ENCODE assay signal across 8 cellular contexts in the genomic region with DNA sequence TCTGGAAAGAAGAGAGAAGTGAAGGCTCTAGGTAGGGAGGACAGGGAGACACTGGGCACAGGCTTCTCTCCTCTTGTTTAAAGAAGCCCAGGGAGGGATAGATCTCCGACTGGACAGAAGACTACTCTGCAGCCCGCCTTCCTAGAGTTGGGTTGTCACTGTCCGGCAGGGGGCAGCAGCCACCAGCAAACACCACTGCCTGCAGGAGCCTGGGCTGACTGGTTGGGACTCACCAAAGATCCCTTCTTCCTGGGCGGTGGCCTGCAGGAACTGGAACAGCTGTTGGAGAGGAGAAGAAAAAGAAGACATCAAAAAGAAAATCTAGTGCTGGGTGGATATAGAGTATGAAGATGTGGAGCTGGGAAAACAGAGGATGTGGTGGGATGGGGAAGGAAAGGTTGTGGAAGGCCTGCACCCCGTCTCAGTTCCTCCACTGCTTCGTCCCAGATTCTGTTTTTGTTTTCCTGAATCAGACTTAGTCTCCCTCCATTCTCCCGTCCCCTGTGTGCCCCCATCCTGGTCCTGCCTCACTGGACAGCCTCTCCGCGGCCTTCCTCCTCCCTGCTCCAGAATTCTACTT. TPM values are rescaled to one million over a fixed set of nuclear protein-coding genes. Genes with fewer than 3 reads are reported as not detected.
A peak's percentile ranks its signal among the peaks of the same experiment; 100 is the strongest.
DNase-seq lines count a peak whose midpoint lies in the region; ATAC-seq and TF ChIP-seq lines count a peak whose summit lies in the region.
"Not testable (repeated sequence)": the region's sequence is repeated elsewhere in the genome, so short reads cannot be mapped to it uniquely, and the experiment has no call there.

No MANE protein-coding gene starts in this region.

- not testable (repeated sequence) for H3K4me3 ChIP-seq in fibroblast of the aortic adventitia (ENCODE audit: low read depth, low read length)

- not testable (repeated sequence) for H3K36me3 Mint-ChIP-seq in neural crest cell (ENCODE audit: low read depth)

- POLR2A ChIA-PET in GM10248 (lab: Yijun Ruan, JAX): not testable (repeated sequence)

- not testable (repeated sequence) for H3K4me1 Mint-ChIP-seq in neural crest cell

- CTCF ChIA-PET in GM10248 (lab: Yijun Ruan, JAX): interaction anchor here (1.5 to 2.3 kb wide), 3 partner anchors 11 to 316 kb away, joined by 4 to 13 read pairs (median 4); a partner anchor contains a TSS

- not testable (repeated sequence) for H3K27ac Mint-ChIP-seq in neural crest cell (ENCODE audit: unreplicated experiment)

- not testable (repeated sequence) for H3K4me3 Mint-ChIP-seq in neural crest cell

- not testable (repeated sequence) for H3K27me3 Mint-ChIP-seq in neural crest cell (ENCODE audit: low read depth)

- ATAC-seq in HG02623 (IDR thresholded peaks at IDR 0.05; ENCODE audit: unreplicated experiment) (peak; percentile 83), SK-N-SH treated with all-trans-retinoic acid at 6 μM for 48 hours (peak; percentile 99)

- DNase-seq in GM10248 (ENCODE audit: extremely low spot score) (peak; percentile 65), NCI-H1105 (lab: John Stamatoyannopoulos, UW) (peak; percentile 48), activated gamma-delta T cell treated with Interleukin-2 at 50 U/mL for 16 hours (peak; percentile 50), fibroblast of the aortic adventitia (ENCODE audit: low read depth) (peak; percentile 83), neural crest cell (ENCODE audit: low read depth, low spot score) (peak; percentile 83), superior temporal gyrus (ENCODE audit: extremely low spot score) (peak; percentile 93)

- not testable (repeated sequence) for H3K9me3 Mint-ChIP-seq in neural crest cell

- peak; percentile 82 for TF ChIP-seq CTCF in GM10248 (IDR thresholded peaks at IDR 0.05; ENCODE audit: control extremely low read depth, extremely low read depth, low read depth, missing control alignments)
- peak; percentile 81 for TF ChIP-seq CTCF in fibroblast of the aortic adventitia (IDR thresholded peaks at IDR 0.05; ENCODE audit: insufficient read depth, low read length)
- peak; percentile 87 for TF ChIP-seq CTCF in neural crest cell (conservative IDR thresholded peaks at IDR 0.05)

RNA-seq across cellular contexts. Expression of a gene that starts 11.6 kb away (rescaled TPM):
- total RNA-seq in fibroblast of the aortic adventitia (ENCODE audit: low replicate concordance): 2.7 and 15.4 TPM in 2 replicates
- 37.7 and 42.2 TPM in 2 replicates for total RNA-seq in neural crest cell
